Comparison of ENCODE assay signal across 1 cellular context in genomic region chr14:75213172-75213571, GRCh38.
TF ChIP-seq lines count a peak whose summit lies in the region.

No MANE protein-coding gene starts in this region.

TF ChIP-seq in K562, 482 proteins besides CTCF, POLR2A, EP300 and RAD21:
- TF ChIP-seq ATF4 (CRISPR knock-in tag; IDR thresholded peaks at IDR 0.05) = no peak
- TF ChIP-seq FOXK2 (conservative IDR thresholded peaks at IDR 0.05 in 1 of 2, IDR thresholded peaks at IDR 0.05 in 1 of 2; ENCODE audit: low read depth in 2 of 2) = no peak
- TF ChIP-seq MGA (IDR thresholded peaks at IDR 0.05) = no peak
- TF ChIP-seq HOMEZ (CRISPR knock-in tag; IDR thresholded peaks at IDR 0.05) = no peak
- no peak for TF ChIP-seq MAZ (CRISPR knock-in tag; conservative IDR thresholded peaks at IDR 0.05 in 1 of 2, IDR thresholded peaks at IDR 0.05 in 1 of 2)
- TF ChIP-seq VEZF1 (CRISPR knock-in tag; IDR thresholded peaks at IDR 0.05) = no peak
- no peak for TF ChIP-seq DACH1 (IDR thresholded peaks at IDR 0.05; ENCODE audit: partially characterized antibody)
- TF ChIP-seq RCOR1 (IDR thresholded peaks at IDR 0.05; ENCODE audit: borderline replicate concordance in 1 of 2, low read depth in 2 of 2, low read length in 2 of 2) = no peak
- TF ChIP-seq HMGXB4 (CRISPR knock-in tag; IDR thresholded peaks at IDR 0.05) = no peak
- no peak for TF ChIP-seq MYBL2 (IDR thresholded peaks at IDR 0.05; ENCODE audit: low read depth)
- no peak for TF ChIP-seq MYBL2 (CRISPR knock-in tag; IDR thresholded peaks at IDR 0.05; ENCODE audit: borderline replicate concordance)
- no peak for TF ChIP-seq NR4A1 (CRISPR knock-in tag; IDR thresholded peaks at IDR 0.05)
- TF ChIP-seq NR4A1 (tag; IDR thresholded peaks at IDR 0.05) = no peak
- no peak for TF ChIP-seq RBM25 (IDR thresholded peaks at IDR 0.05; ENCODE audit: low read depth, low read length, severe bottlenecking)
- no peak for TF ChIP-seq ZFX (CRISPR knock-in tag; IDR thresholded peaks at IDR 0.05)
- TF ChIP-seq, protein P1, sequence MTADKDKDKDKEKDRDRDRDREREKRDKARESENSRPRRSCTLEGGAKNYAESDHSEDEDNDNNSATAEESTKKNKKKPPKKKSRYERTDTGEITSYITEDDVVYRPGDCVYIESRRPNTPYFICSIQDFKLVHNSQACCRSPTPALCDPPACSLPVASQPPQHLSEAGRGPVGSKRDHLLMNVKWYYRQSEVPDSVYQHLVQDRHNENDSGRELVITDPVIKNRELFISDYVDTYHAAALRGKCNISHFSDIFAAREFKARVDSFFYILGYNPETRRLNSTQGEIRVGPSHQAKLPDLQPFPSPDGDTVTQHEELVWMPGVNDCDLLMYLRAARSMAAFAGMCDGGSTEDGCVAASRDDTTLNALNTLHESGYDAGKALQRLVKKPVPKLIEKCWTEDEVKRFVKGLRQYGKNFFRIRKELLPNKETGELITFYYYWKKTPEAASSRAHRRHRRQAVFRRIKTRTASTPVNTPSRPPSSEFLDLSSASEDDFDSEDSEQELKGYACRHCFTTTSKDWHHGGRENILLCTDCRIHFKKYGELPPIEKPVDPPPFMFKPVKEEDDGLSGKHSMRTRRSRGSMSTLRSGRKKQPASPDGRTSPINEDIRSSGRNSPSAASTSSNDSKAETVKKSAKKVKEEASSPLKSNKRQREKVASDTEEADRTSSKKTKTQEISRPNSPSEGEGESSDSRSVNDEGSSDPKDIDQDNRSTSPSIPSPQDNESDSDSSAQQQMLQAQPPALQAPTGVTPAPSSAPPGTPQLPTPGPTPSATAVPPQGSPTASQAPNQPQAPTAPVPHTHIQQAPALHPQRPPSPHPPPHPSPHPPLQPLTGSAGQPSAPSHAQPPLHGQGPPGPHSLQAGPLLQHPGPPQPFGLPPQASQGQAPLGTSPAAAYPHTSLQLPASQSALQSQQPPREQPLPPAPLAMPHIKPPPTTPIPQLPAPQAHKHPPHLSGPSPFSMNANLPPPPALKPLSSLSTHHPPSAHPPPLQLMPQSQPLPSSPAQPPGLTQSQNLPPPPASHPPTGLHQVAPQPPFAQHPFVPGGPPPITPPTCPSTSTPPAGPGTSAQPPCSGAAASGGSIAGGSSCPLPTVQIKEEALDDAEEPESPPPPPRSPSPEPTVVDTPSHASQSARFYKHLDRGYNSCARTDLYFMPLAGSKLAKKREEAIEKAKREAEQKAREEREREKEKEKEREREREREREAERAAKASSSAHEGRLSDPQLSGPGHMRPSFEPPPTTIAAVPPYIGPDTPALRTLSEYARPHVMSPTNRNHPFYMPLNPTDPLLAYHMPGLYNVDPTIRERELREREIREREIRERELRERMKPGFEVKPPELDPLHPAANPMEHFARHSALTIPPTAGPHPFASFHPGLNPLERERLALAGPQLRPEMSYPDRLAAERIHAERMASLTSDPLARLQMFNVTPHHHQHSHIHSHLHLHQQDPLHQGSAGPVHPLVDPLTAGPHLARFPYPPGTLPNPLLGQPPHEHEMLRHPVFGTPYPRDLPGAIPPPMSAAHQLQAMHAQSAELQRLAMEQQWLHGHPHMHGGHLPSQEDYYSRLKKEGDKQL (CRISPR knock-in tag; IDR thresholded peaks at IDR 0.05; ENCODE audit: borderline replicate concordance) = no peak
- TF ChIP-seq TBP (optimal IDR thresholded peaks at IDR 0.05; ENCODE audit: low read depth, low read length) = no peak
- no peak for TF ChIP-seq HNRNPL (IDR thresholded peaks at IDR 0.05; ENCODE audit: low read depth, low read length)
- no peak for TF ChIP-seq NCOA6 (IDR thresholded peaks at IDR 0.05)
- TF ChIP-seq THRA (IDR thresholded peaks at IDR 0.05) = no peak
- TF ChIP-seq ZEB2 (IDR thresholded peaks at IDR 0.05) = no peak
